ENCODE assay signal across 8 cellular contexts in genomic region chr12:48105321-48105866, GRCh38. TPM values are rescaled to one million over a fixed set of nuclear protein-coding genes. Genes with fewer than 3 reads are reported as not detected.
A peak's percentile ranks its signal among the peaks of the same experiment; 100 is the strongest.
DNase-seq lines count a peak whose midpoint lies in the region; ATAC-seq, FAIRE-seq and TF ChIP-seq lines count a peak whose summit lies in the region.

No MANE protein-coding gene starts in this region.

- peak overlapping the region; percentile 99 for H3K9ac ChIP-seq in GM12878 (ENCODE audit: control insufficient read depth, insufficient read depth, low read length)

- H3K27me3 ChIP-seq in BE2C (peaks cover 11% of the 10 kb centered on the region), GM12878 (replicated peaks in 1 of 2; ENCODE audit: control insufficient read depth in 2 of 2, insufficient read depth in 2 of 2, low read length in 1 of 2) (no peaks in the 10 kb centered on the region), layer of hippocampus (ENCODE audit: control insufficient read depth, insufficient read depth, low read length) (no peaks in the 10 kb centered on the region)

- no peak for FAIRE-seq in GM12878 (lab: Jason Lieb, UNC)

- ATAC-seq in GM19328 (IDR thresholded peaks at IDR 0.05; ENCODE audit: unreplicated experiment): peak; percentile 15
- ATAC-seq in HG03439 (IDR thresholded peaks at IDR 0.05; ENCODE audit: unreplicated experiment): peak; percentile 35
- ATAC-seq in T-cell (replicated peaks in 1 of 4): peak; percentile 31 to 56 (median 36)
- ATAC-seq in GM12878: peak; percentile 56

- H2AFZ ChIP-seq in GM12878 (ENCODE audit: control insufficient read depth, low read depth, low read length): peak overlapping the region; percentile 90

- H3K4me1 Mint-ChIP-seq in T-cell: peaks cover 42 to 55% (median 47%) of the 10 kb centered on the region in 3 donors

- POLR2A ChIA-PET in T-cell (lab: Charles Lee) (interaction anchor here in 1 of 2 donors (0.6 to 1.3 kb wide), 3 partner anchors 44 to 77 kb away, joined by 3 read pairs; partner anchors contain the start of gene ASB8), GM12878 (lab: Charles Lee) (interaction anchor here (0.5 to 1.8 kb wide), 8 partner anchors 14 to 1322 kb away, joined by 3 to 10 read pairs (median 4); partner anchors contain the start of genes ASB8 and PFKM)

- RAD21 ChIA-PET in GM12878 (lab: Charles Lee; ENCODE audit: unreplicated experiment): interaction anchor here (0.9 to 2.1 kb wide), 5 partner anchors 14 to 93 kb away, joined by 3 to 13 read pairs (median 5); partner anchors contain the start of genes ASB8 and PFKM

- H3K9me3 ChIP-seq in BE2C (no peaks in the 10 kb centered on the region), GM12878 (replicated peaks; ENCODE audit: control insufficient read depth, insufficient read depth, low read length) (no peaks in the 10 kb centered on the region)

- SMC1A ChIA-PET in GM12878 (lab: Charles Lee; ENCODE audit: uncharacterized antibody, unreplicated experiment): interaction anchor here (0.7 to 4.5 kb wide), 8 partner anchors 11 to 953 kb away, joined by 3 to 27 read pairs (median 4); partner anchors contain the start of genes ASB8 and PFKM

- WGBS in GM12878 (ENCODE audit: insufficient coverage, insufficient replicate concordance, low lambda C conversion rate, missing lambda C conversion rate): under 1% methylated on average over 28 of the region's 30 CpGs

- intact Hi-C loops in GM12878 (cut with micrococcal nuclease; ENCODE audit: unreplicated experiment): loop anchor here (1.0 kb wide), 1 partner anchor 52 kb away; the partner anchor contains the start of gene ASB8

- H3K36me3 Mint-ChIP-seq in T-cell: no peaks in the 10 kb centered on the region

- BruUV-seq in GM12878 (replicated peaks; lab: Mats Ljungman, UMichigan): no TSS peak

- peak overlapping the region; percentile 94 to 99 for H3K27ac Mint-ChIP-seq in T-cell

- H3K4me1 ChIP-seq in BE2C (no peaks in the 10 kb centered on the region; the same call in 1 of the 2 replicates), GM12878 (ENCODE audit: control insufficient read depth, insufficient read depth, low read length) (peaks cover 23% of the 10 kb centered on the region)

- H3K4me3 ChIP-seq in BE2C (ENCODE audit: low read depth, low read length) (peak overlapping the region; percentile 81), GM12878 (peak overlapping the region; percentile 97)

- no peaks in the 10 kb centered on the region for H3K27me3 Mint-ChIP-seq in T-cell

- CTCF ChIA-PET in T-cell (lab: Charles Lee): interaction anchor here (0.5 to 1.9 kb wide), 5 partner anchors 20 to 93 kb away, joined by 3 to 9 read pairs (median 5); partner anchors contain the start of gene ASB8 (in 1 of the 2)
- CTCF ChIA-PET in GM12878 (lab: Yijun Ruan, JAX): interaction anchor here (0.5 to 2.7 kb wide), 5 partner anchors 13 to 54 kb away, joined by 3 to 9 read pairs (median 3); partner anchors contain the start of gene ASB8

- TF ChIP-seq EP300 in GM12878 (IDR thresholded peaks at IDR 0.05; ENCODE audit: borderline replicate concordance in 1 of 2, control insufficient read depth in 1 of 2, low read depth in 2 of 2, low read length in 2 of 2): no peak

- H3K27ac ChIP-seq in GM12878 (ENCODE audit: control insufficient read depth, insufficient read depth): peak overlapping the region; percentile 99
- peak overlapping the region; percentile 95 for H3K27ac ChIP-seq in layer of hippocampus (ENCODE audit: low read depth, low read length)

- no peaks in the 10 kb centered on the region for H3K9me3 Mint-ChIP-seq in T-cell

- no peak for TF ChIP-seq RAD21 in GM12878 (IDR thresholded peaks at IDR 0.05; ENCODE audit: insufficient read depth, low read depth, low read length)

- H3K36me3 ChIP-seq in BE2C (no peaks in the 10 kb centered on the region), GM12878 (ENCODE audit: control insufficient read depth in 2 of 2, insufficient read depth in 2 of 2, low read length in 1 of 2) (no peaks in the 10 kb centered on the region)

- TF ChIP-seq CTCF in BE2C (IDR thresholded peaks at IDR 0.05; ENCODE audit: low read depth, low read length): no peak
- TF ChIP-seq CTCF in GM12878 (IDR thresholded peaks at IDR 0.05 in 2 of 3, conservative IDR thresholded peaks at IDR 0.05 in 1 of 3; ENCODE audit: control insufficient read depth in 2 of 3, extremely low read depth in 1 of 3, insufficient read depth in 1 of 3, low read depth in 3 of 3, low read length in 3 of 3): no peak

- no peaks in the 10 kb centered on the region for H4K20me1 ChIP-seq in GM12878 (ENCODE audit: control insufficient read depth, insufficient read depth)

- H3K4me3 Mint-ChIP-seq in T-cell: peak overlapping the region; percentile 85 to 92 (median 92)

- H3K79me2 ChIP-seq in GM12878 (ENCODE audit: control insufficient read depth, insufficient read depth, low read length): peaks cover 60% of the 10 kb centered on the region

- DNase-seq in BE2C (no peak), T-cell (peak in 33 of 34 experiments; percentile 6 to 57 (median 38)), GM12878 (ENCODE audit: low read depth, low spot score) (peak; percentile 38), NK-92 (lab: John Stamatoyannopoulos, UW; ENCODE audit: unreplicated experiment) (no peak)
- DNase-seq in stimulated activated CD8-positive, alpha-beta memory T cell treated with anti-CD3 and anti-CD28 coated beads, Interleukin-15, amount 100 ng/mL, for 1 hour (ENCODE audit: low read depth): peak; percentile 20

- in situ Hi-C loops in GM12878 (cut with MboI): no loop called here

- TF ChIP-seq POLR2A in GM12878 (IDR thresholded peaks at IDR 0.05; ENCODE audit: low read depth, low read length): no peak

- peak overlapping the region; percentile 93 for H3K4me2 ChIP-seq in GM12878 (ENCODE audit: control insufficient read depth, insufficient read depth)

RNA-seq across cellular contexts. Expression of gene SENP1, which starts 0.5 kb away (rescaled TPM):
- 7.1 TPM for polyA plus RNA-seq in BE2C (2012; ENCODE audit: insufficient read depth, insufficient read length, low read depth)
- total RNA-seq in T-cell: 10 to 100 TPM; 22.8 to 29.6 (median 28.7) TPM
- total RNA-seq in GM12878 (2013; cell fraction: nucleolus; rRNA removed): 79.4 and 95.8 TPM in 2 replicates
- 30.0 and 35.9 TPM in 2 replicates for total RNA-seq in GM12878 (2014; rRNA removed)
- total RNA-seq in GM12878 (2014; rRNA removed; fragmentation: Illumina TruSeq; extraction: Trizol): 36.1 and 41.1 TPM in 2 replicates
- 28.2 and 29.4 TPM in 2 replicates for total RNA-seq in GM12878 (2021)
- 5.3 TPM for polyA plus RNA-seq in GM12878 (2011; ENCODE audit: low read depth)
- 52.4 and 54.4 TPM in 2 replicates for polyA plus RNA-seq in GM12878 (2011; rRNA removed)
- 20.8 and 25.5 TPM in 2 replicates for polyA plus RNA-seq in GM12878 (2011; cell fraction: cytosol; rRNA removed)
- 17.9 and 23.1 TPM in 2 replicates for polyA plus RNA-seq in GM12878 (2011; cell fraction: nucleus; rRNA removed)
- polyA plus RNA-seq in GM12878 (2012): 9.5 and 9.9 TPM in 2 replicates
- 34.8 and 39.8 TPM in 2 replicates for polyA plus RNA-seq in GM12878 (2014; fragmentation: Illumina TruSeq; extraction: Trizol)
- 10 to 100 TPM in 1 of 2 experiments, 1 to 10 TPM in 1; 8.1 to 12.5 TPM for polyA plus RNA-seq in GM12878 (2014; fragmentation: Nextera tagmentation; extraction: Ambion mirVana)
- 17.3 and 21.2 TPM in 2 replicates for polyA plus RNA-seq in GM12878 (2014; rRNA removed)
- polyA plus RNA-seq in GM12878 (2016; fragmentation: Nextera tagmentation; extraction: Ambion mirVana): 10 to 100 TPM; 21.4 to 23.9 TPM
- 48.7 and 65.6 TPM in 2 replicates for polyA minus RNA-seq in GM12878 (2011; rRNA and poly(A)+ RNA removed)
- 14.8 and 20.3 TPM in 2 replicates for polyA minus RNA-seq in GM12878 (2011; cell fraction: cytosol; rRNA and poly(A)+ RNA removed)
- 26.7 and 42.0 TPM in 2 replicates for polyA minus RNA-seq in GM12878 (2011; cell fraction: nucleus; rRNA and poly(A)+ RNA removed)

RNA-seq across cellular contexts. Expression of gene PFKM, which starts 13.8 kb away (rescaled TPM):
- polyA plus RNA-seq in BE2C (2012; ENCODE audit: insufficient read depth, insufficient read length, low read depth): 109 TPM
- total RNA-seq in T-cell (10 to 100 TPM; 13.5 to 15.2 (median 14.3) TPM), GM12878 (2014; rRNA removed) (59.6 and 62.8 TPM in 2 replicates), GM12878 (2014; rRNA removed; fragmentation: Illumina TruSeq; extraction: Trizol) (55.4 and 56.6 TPM in 2 replicates), GM12878 (2021) (77.5 and 80.0 TPM in 2 replicates)
- 107 and 125 TPM in 2 replicates for total RNA-seq in GM12878 (2013; cell fraction: nucleolus; rRNA removed)
- 56.2 TPM for polyA plus RNA-seq in GM12878 (2011; ENCODE audit: low read depth)
- polyA plus RNA-seq in GM12878 (2011; rRNA removed) (52.7 and 65.0 TPM in 2 replicates), GM12878 (2014; fragmentation: Illumina TruSeq; extraction: Trizol) (54.1 and 57.9 TPM in 2 replicates), GM12878 (2014; fragmentation: Nextera tagmentation; extraction: Ambion mirVana) (10 to 100 TPM; 27.6 to 39.0 TPM), GM12878 (2014; rRNA removed) (55.3 and 58.6 TPM in 2 replicates), GM12878 (2016; fragmentation: Nextera tagmentation; extraction: Ambion mirVana) (10 to 100 TPM; 54.5 to 56.2 TPM)
- 53.4 and 56.3 TPM in 2 replicates for polyA plus RNA-seq in GM12878 (2011; cell fraction: cytosol; rRNA removed)
- 137 and 152 TPM in 2 replicates for polyA plus RNA-seq in GM12878 (2011; cell fraction: nucleus; rRNA removed)
- 58.5 and 59.1 TPM in 2 replicates for polyA plus RNA-seq in GM12878 (2012)
- polyA minus RNA-seq in GM12878 (2011; rRNA and poly(A)+ RNA removed): 74.3 and 86.8 TPM in 2 replicates
- polyA minus RNA-seq in GM12878 (2011; cell fraction: cytosol; rRNA and poly(A)+ RNA removed): 20.0 and 20.2 TPM in 2 replicates
- polyA minus RNA-seq in GM12878 (2011; cell fraction: nucleus; rRNA and poly(A)+ RNA removed): 44.1 and 51.7 TPM in 2 replicates

RNA-seq across cellular contexts. Expression of gene ASB8, which starts 51.9 kb away (rescaled TPM):
- 43.2 TPM for polyA plus RNA-seq in BE2C (2012; ENCODE audit: insufficient read depth, insufficient read length, low read depth)
- total RNA-seq in T-cell (10 to 100 TPM; 50.0 to 59.7 (median 58.9) TPM), GM12878 (2014; rRNA removed) (28.8 and 38.5 TPM in 2 replicates), GM12878 (2014; rRNA removed; fragmentation: Illumina TruSeq; extraction: Trizol) (22.8 and 23.7 TPM in 2 replicates), GM12878 (2021) (28.7 and 29.3 TPM in 2 replicates)
- total RNA-seq in GM12878 (2013; cell fraction: nucleolus; rRNA removed): 40.2 and 42.5 TPM in 2 replicates
- 24.7 TPM for polyA plus RNA-seq in GM12878 (2011; ENCODE audit: low read depth)
- polyA plus RNA-seq in GM12878 (2011; rRNA removed) (45.5 and 48.0 TPM in 2 replicates), GM12878 (2014; fragmentation: Illumina TruSeq; extraction: Trizol) (28.1 and 29.2 TPM in 2 replicates), GM12878 (2014; fragmentation: Nextera tagmentation; extraction: Ambion mirVana) (10 to 100 TPM; 28.3 to 30.3 TPM), GM12878 (2014; rRNA removed) (21.2 and 25.1 TPM in 2 replicates), GM12878 (2016; fragmentation: Nextera tagmentation; extraction: Ambion mirVana) (10 to 100 TPM; 30.2 to 32.4 TPM)
- polyA plus RNA-seq in GM12878 (2011; cell fraction: cytosol; rRNA removed): 39.1 and 42.8 TPM in 2 replicates
- 15.0 and 16.0 TPM in 2 replicates for polyA plus RNA-seq in GM12878 (2011; cell fraction: nucleus; rRNA removed)
- 24.1 and 25.9 TPM in 2 replicates for polyA plus RNA-seq in GM12878 (2012)
- polyA minus RNA-seq in GM12878 (2011; rRNA and poly(A)+ RNA removed): 31.9 and 38.9 TPM in 2 replicates
- 16.3 and 22.4 TPM in 2 replicates for polyA minus RNA-seq in GM12878 (2011; cell fraction: cytosol; rRNA and poly(A)+ RNA removed)
- polyA minus RNA-seq in GM12878 (2011; cell fraction: nucleus; rRNA and poly(A)+ RNA removed): 14.0 and 21.0 TPM in 2 replicates

Comparison
In these comparisons a context has a peak if more than half of its experiments do, and no peak if none do; other contexts are left out.
1. DNase-seq: peak in T-cell (33 of 34), GM12878 (single experiment) and stimulated activated CD8-positive, alpha-beta memory T cell treated with anti-CD3 and anti-CD28 coated beads, Interleukin-15, amount 100 ng/mL, for 1 hour (single experiment); none in BE2C (single experiment) and NK-92 (single experiment).
2. Peak in every context shown above with its lines, with median percentiles within 50 percentile points of each other: ATAC-seq.